8 cellular contexts compared by ENCODE assay signal in genomic region chr9:34430843-34431437, GRCh38. TPM values are rescaled to one million over a fixed set of nuclear protein-coding genes. Genes with fewer than 3 reads are reported as not detected.
DNase-seq lines count a peak whose midpoint lies in the region; ATAC-seq and TF ChIP-seq lines count a peak whose summit lies in the region.

No MANE protein-coding gene starts in this region.

- no peak overlapping the region for H3K27ac ChIP-seq in WERI-Rb-1

- no peaks in the 10 kb centered on the region for H3K27me3 ChIP-seq in WERI-Rb-1 (ENCODE audit: insufficient read depth, low read depth, severe bottlenecking)

- no peak for ATAC-seq in HG03354 (IDR thresholded peaks at IDR 0.05; ENCODE audit: poor library complexity, severe bottlenecking, unreplicated experiment)

- no peaks in the 10 kb centered on the region for H3K36me3 ChIP-seq in WERI-Rb-1

- H3K9me3 ChIP-seq in WERI-Rb-1 (ENCODE audit: severe bottlenecking) = no peaks in the 10 kb centered on the region

- no peak for TF ChIP-seq CTCF in WERI-Rb-1 (IDR thresholded peaks at IDR 0.05; ENCODE audit: low read depth, low read length)

- peak; percentile 97 for DNase-seq in DMS79 (lab: John Stamatoyannopoulos, UW)
- DNase-seq in LoVo (ENCODE audit: low spot score) = peak; percentile 19
- DNase-seq in SK-N-DZ (ENCODE audit: low spot score) = peak; percentile 33
- DNase-seq in fibroblast of peridontal ligament (ENCODE audit: extremely low read depth) = peak; percentile 84
- peak; percentile 69 for DNase-seq in occipital lobe (lab: John Stamatoyannopoulos, UW)
- DNase-seq in WERI-Rb-1 = no peak
- no peak for DNase-seq in stimulated activated naive CD4-positive, alpha-beta T cell treated with Interleukin-2 at 50 U/mL for 16 hours (lab: John Stamatoyannopoulos, UW)

- no peak overlapping the region for H3K4me3 ChIP-seq in WERI-Rb-1 (ENCODE audit: low read depth, low read length)

RNA-seq across cellular contexts. Expression of gene FAM219A, which starts 27.4 kb away (rescaled TPM):
- polyA plus RNA-seq in SK-N-DZ (2014; cell fraction: cytosol; rRNA removed) = 29.1 and 34.2 TPM in 2 replicates
- polyA plus RNA-seq in SK-N-DZ (2014; cell fraction: nucleus; rRNA removed) = 27.9 and 30.5 TPM in 2 replicates
- 23.1 TPM for total RNA-seq in occipital lobe

RNA-seq across cellular contexts. Expression of gene DNAI1, which starts 27.7 kb away (rescaled TPM):
- 1.3 and 1.6 TPM in 2 replicates for polyA plus RNA-seq in SK-N-DZ (2014; cell fraction: cytosol; rRNA removed)
- 12.6 and 21.7 TPM in 2 replicates for polyA plus RNA-seq in SK-N-DZ (2014; cell fraction: nucleus; rRNA removed)
- 0.78 TPM for total RNA-seq in occipital lobe

RNA-seq across cellular contexts. Expression of gene MYORG, which starts 54.2 kb away (rescaled TPM):
- polyA plus RNA-seq in SK-N-DZ (2014; cell fraction: cytosol; rRNA removed) = 0.78 and 0.91 TPM in 2 replicates
- 0.31 and 1.0 TPM in 2 replicates for polyA plus RNA-seq in SK-N-DZ (2014; cell fraction: nucleus; rRNA removed)
- total RNA-seq in occipital lobe = 4.7 TPM

Comparison
In these comparisons a context has a peak if more than half of its experiments do, and no peak if none do; other contexts are left out.
1. DNase-seq: peak in DMS79 (single experiment), LoVo (single experiment), SK-N-DZ (single experiment), fibroblast of peridontal ligament (single experiment) and occipital lobe (single experiment); none in WERI-Rb-1 (single experiment) and stimulated activated naive CD4-positive, alpha-beta T cell treated with Interleukin-2 at 50 U/mL for 16 hours (single experiment).